Comparison of ENCODE assay signal across 24 cellular contexts in the genomic region with DNA sequence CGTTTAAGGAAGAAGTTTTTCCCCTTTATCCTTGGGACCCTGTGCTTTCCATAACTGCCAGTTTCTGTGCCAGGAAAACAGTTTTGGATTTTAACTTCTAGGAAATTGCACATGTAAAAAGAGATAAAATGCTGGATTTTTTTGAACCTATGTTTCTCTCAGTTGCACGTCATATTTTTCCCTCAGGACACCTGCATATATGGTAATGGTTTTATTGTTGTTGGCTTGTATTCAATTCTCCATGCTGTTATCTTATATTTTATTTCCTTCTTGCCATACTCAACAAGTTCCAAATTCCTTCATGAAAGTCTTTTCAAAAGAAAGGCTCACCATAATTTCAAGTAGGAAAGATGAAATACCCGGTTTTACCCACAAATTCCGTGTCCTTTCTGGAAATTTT. TPM values are rescaled to one million over a fixed set of nuclear protein-coding genes. Genes with fewer than 3 reads are reported as not detected.
DNase-seq lines count a peak whose midpoint lies in the region; ATAC-seq and TF ChIP-seq lines count a peak whose summit lies in the region.
"Had no signal": no experiment of that assay in that cellular context is flagged by ENCODE, and none has a peak within 500 bp of the region (broad histone marks: within the 10 kb centered on the region; RNA-seq: fewer than 3 reads in every experiment).

No MANE protein-coding gene starts in this region.

- H3K4me3 ChIP-seq in HEK293 (ENCODE audit: low read depth, low read length) (no peak overlapping the region), fibroblast of pulmonary artery (replicated peaks; ENCODE audit: low read depth, low read length) (no peak overlapping the region)
- H3K4me3 ChIP-seq: A549; BLaER1 treated with 17β-estradiol and CSF1 and Interleukin-3, amounts not matched to agents 10 nM and 100 nM; GM23338 had no signal

- H3K9me3 ChIP-seq in HEK293 (ENCODE audit: control insufficient read depth, insufficient read depth, low read depth, low read length), result no peaks in the 10 kb centered on the region
- H3K9me3 ChIP-seq: BE2C had no signal

- H3K4me1 Mint-ChIP-seq in activated naive CD4-positive, alpha-beta T cell treated with anti-CD3 and anti-CD28 coated beads, Interleukin-2, amount 10 ng/mL, durations not matched to agents 7 days and 5 days, result no peaks in the 10 kb centered on the region
- H3K4me1 Mint-ChIP-seq: CD14-positive monocyte; CD8-positive, alpha-beta memory T cell; GM23338 had no signal

- ATAC-seq in left colon (peak; percentile 90), HG02610 (IDR thresholded peaks at IDR 0.05; ENCODE audit: unreplicated experiment) (no peak)
- ATAC-seq: A549, GM23338 had no signal

- DNase-seq in fibroblast of pulmonary artery (ENCODE audit: low read depth) (peak; percentile 78), left colon (no peak), pulmonary artery endothelial cell (ENCODE audit: low read depth, low spot score) (peak; percentile 45), NCI-H187 treated with DMSO at 0.1 percent for 48 hours (lab: John Stamatoyannopoulos, UW) (no peak), NCI-H526 treated with DMSO at 0.1 percent for 48 hours (lab: John Stamatoyannopoulos, UW) (no peak)
- DNase-seq in activated naive CD4-positive, alpha-beta T cell treated with anti-CD3 and anti-CD28 coated beads, Interleukin-2, amount 10 ng/mL, durations not matched to agents 7 days and 5 days, result no peak
- DNase-seq: 8988T; ACHN; AML-193; BE2C; CD4-positive, alpha-beta T cell; CD8-positive, alpha-beta memory T cell; DMS53; DMS79 treated with DMSO at 0.1 percent for 48 hours; GF-D8; H7; HCEC 1CT had no signal

- H3K27ac Mint-ChIP-seq in activated naive CD4-positive, alpha-beta T cell treated with anti-CD3 and anti-CD28 coated beads, Interleukin-2, amount 10 ng/mL, durations not matched to agents 7 days and 5 days, result no peak overlapping the region
- H3K27ac Mint-ChIP-seq: CD14-positive monocyte; CD4-positive, alpha-beta T cell; CD8-positive, alpha-beta memory T cell; GM23338 had no signal

- H3K36me3 ChIP-seq in HEK293 (ENCODE audit: control insufficient read depth in 2 of 2, insufficient read depth in 1 of 2, low read length in 2 of 2), result no peaks in the 10 kb centered on the region
- H3K36me3 ChIP-seq: BE2C; BLaER1 treated with 17β-estradiol and CSF1 and Interleukin-3, amounts not matched to agents 10 nM and 100 nM had no signal

- no peak overlapping the region for H3K27ac ChIP-seq in HEK293 (ENCODE audit: extremely low read depth, low read depth, low read length)
- H3K27ac ChIP-seq: A549; BLaER1 treated with 17β-estradiol and CSF1 and Interleukin-3, amounts not matched to agents 10 nM and 100 nM had no signal

- POLR2A ChIA-PET in HEK293 (lab: Yijun Ruan, JAX), result no interaction called here

- H3K9me3 Mint-ChIP-seq in activated naive CD4-positive, alpha-beta T cell treated with anti-CD3 and anti-CD28 coated beads, Interleukin-2, amount 10 ng/mL, durations not matched to agents 7 days and 5 days, result no peaks in the 10 kb centered on the region
- H3K9me3 Mint-ChIP-seq: CD4-positive, alpha-beta T cell had no signal

- H3K27me3 Mint-ChIP-seq in activated naive CD4-positive, alpha-beta T cell treated with anti-CD3 and anti-CD28 coated beads, Interleukin-2, amount 10 ng/mL, durations not matched to agents 7 days and 5 days, result no peaks in the 10 kb centered on the region
- H3K27me3 Mint-ChIP-seq: CD8-positive, alpha-beta memory T cell had no signal

- intact Hi-C loops in left colon (cut with DNase I, micrococcal nuclease), result no loop called here

- H3K4me1 ChIP-seq in HEK293 (ENCODE audit: control insufficient read depth, insufficient read depth, low read length), result 0 out of 2 replicates have a peak, but pooled peaks cover 2% of the 10 kb centered on the region
- H3K4me1 ChIP-seq: A549, BE2C had no signal

- no peak overlapping the region for H3K4me3 Mint-ChIP-seq in activated naive CD4-positive, alpha-beta T cell treated with anti-CD3 and anti-CD28 coated beads, Interleukin-2, amount 10 ng/mL, durations not matched to agents 7 days and 5 days
- H3K4me3 Mint-ChIP-seq: CD14-positive monocyte; CD4-positive, alpha-beta T cell; CD8-positive, alpha-beta memory T cell; GM23338 had no signal

- CTCF ChIA-PET in HEK293 (lab: Yijun Ruan, JAX), result no interaction called here
- CTCF ChIA-PET in activated naive CD4-positive, alpha-beta T cell treated with anti-CD3 and anti-CD28 coated beads, Interleukin-2, amount 10 ng/mL, durations not matched to agents 7 days and 5 days (lab: Charles Lee), result no interaction called here

- no peaks in the 10 kb centered on the region for H3K36me3 Mint-ChIP-seq in activated naive CD4-positive, alpha-beta T cell treated with anti-CD3 and anti-CD28 coated beads, Interleukin-2, amount 10 ng/mL, durations not matched to agents 7 days and 5 days
- H3K36me3 Mint-ChIP-seq: CD14-positive monocyte; CD8-positive, alpha-beta memory T cell had no signal

- TF ChIP-seq CTCF in HEK293 (tag by site-specific recombination; IDR thresholded peaks at IDR 0.05), result no peak
- no peak for TF ChIP-seq CTCF in fibroblast of pulmonary artery (IDR thresholded peaks at IDR 0.05; ENCODE audit: low read length, missing control alignments)

TF ChIP-seq in HEK293, 187 proteins besides CTCF, POLR2A, EP300 and RAD21:
- TF ChIP-seq, protein P1, sequence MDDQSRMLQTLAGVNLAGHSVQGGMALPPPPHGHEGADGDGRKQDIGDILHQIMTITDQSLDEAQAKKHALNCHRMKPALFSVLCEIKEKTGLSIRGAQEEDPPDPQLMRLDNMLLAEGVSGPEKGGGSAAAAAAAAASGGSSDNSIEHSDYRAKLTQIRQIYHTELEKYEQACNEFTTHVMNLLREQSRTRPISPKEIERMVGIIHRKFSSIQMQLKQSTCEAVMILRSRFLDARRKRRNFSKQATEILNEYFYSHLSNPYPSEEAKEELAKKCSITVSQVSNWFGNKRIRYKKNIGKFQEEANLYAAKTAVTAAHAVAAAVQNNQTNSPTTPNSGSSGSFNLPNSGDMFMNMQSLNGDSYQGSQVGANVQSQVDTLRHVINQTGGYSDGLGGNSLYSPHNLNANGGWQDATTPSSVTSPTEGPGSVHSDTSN (CRISPR knock-in tag; IDR thresholded peaks at IDR 0.05), result no peak
- TF ChIP-seq ZNF23 (tag by site-specific recombination; IDR thresholded peaks at IDR 0.05; ENCODE audit: borderline replicate concordance), result no peak
- TF ChIP-seq, protein P2, sequence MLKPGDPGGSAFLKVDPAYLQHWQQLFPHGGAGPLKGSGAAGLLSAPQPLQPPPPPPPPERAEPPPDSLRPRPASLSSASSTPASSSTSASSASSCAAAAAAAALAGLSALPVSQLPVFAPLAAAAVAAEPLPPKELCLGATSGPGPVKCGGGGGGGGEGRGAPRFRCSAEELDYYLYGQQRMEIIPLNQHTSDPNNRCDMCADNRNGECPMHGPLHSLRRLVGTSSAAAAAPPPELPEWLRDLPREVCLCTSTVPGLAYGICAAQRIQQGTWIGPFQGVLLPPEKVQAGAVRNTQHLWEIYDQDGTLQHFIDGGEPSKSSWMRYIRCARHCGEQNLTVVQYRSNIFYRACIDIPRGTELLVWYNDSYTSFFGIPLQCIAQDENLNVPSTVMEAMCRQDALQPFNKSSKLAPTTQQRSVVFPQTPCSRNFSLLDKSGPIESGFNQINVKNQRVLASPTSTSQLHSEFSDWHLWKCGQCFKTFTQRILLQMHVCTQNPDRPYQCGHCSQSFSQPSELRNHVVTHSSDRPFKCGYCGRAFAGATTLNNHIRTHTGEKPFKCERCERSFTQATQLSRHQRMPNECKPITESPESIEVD (tag by site-specific recombination; IDR thresholded peaks at IDR 0.05), result peak; percentile 26; the same call in 1 of the 2 replicates
- TF ChIP-seq ZNF677 (tag by site-specific recombination; IDR thresholded peaks at IDR 0.05), result no peak
- TF ChIP-seq ZNF354C (tag by site-specific recombination; IDR thresholded peaks at IDR 0.05; ENCODE audit: borderline replicate concordance, low read depth), result no peak

RNA-seq across cellular contexts. Expression of a gene that starts 7.9 kb away (rescaled TPM):
- total RNA-seq in left colon (10 to 100 TPM; 13.5 to 18.9 TPM), pulmonary artery endothelial cell (24.1 and 26.9 TPM in 2 replicates)
- total RNA-seq: CD4-positive, alpha-beta T cell; CD8-positive, alpha-beta memory T cell; G401 had no signal

Comparison
In these comparisons a context has a peak if more than half of its experiments do, and no peak if none do; other contexts are left out.
1. DNase-seq: peak in fibroblast of pulmonary artery (single experiment) and pulmonary artery endothelial cell (single experiment); none in left colon (0 of 2), NCI-H187 treated with DMSO at 0.1 percent for 48 hours (single experiment), activated naive CD4-positive, alpha-beta T cell treated with anti-CD3 and anti-CD28 coated beads, Interleukin-2, amount 10 ng/mL, durations not matched to agents 7 days and 5 days (single experiment) and NCI-H526 treated with DMSO at 0.1 percent for 48 hours (single experiment).